24 cellular contexts compared by ENCODE assay signal in the genomic region with DNA sequence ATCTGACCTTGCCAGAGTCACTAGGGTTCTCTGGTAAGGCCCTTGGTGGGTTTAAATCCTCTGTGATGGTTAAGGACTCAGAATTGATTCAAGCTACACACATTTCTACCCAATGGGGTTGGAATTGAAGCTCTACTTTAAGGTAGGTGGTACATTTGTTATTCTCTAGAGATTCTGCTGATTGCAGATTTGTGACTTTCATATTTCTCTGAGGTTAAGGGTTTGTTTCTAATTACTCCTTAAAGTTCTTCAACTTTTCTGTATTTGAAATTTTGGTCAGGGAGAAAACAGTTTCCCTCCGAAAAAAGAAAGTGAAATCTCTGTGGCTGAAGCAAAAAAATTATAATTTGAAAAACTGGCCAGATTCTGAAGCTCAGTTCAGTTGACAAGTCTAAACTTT.
"Had no signal": no experiment of that assay in that cellular context is flagged by ENCODE, and none has a peak within 500 bp of the region (broad histone marks: within the 10 kb centered on the region; RNA-seq: fewer than 3 reads in every experiment).

No MANE protein-coding gene starts in this region.

- H3K36me3 ChIP-seq: heart right ventricle, neutrophil, pancreas, right atrium auricular region, spleen, thoracic aorta had no signal

- ATAC-seq: activated CD8-positive, alpha-beta T cell treated with anti-CD3 and anti-CD28 coated beads, Interleukin-2, amount 10 ng/mL, durations not matched to agents 7 days and 5 days; activated naive CD4-positive, alpha-beta T cell treated with anti-CD3 and anti-CD28 coated beads, Interleukin-2, amount 50 U/mL, for 72 hours; heart right ventricle; left colon; pancreas; psoas muscle had no signal

- FAIRE-seq: endometrium, pancreas had no signal

- H3K27me3 Mint-ChIP-seq: brain, memory B cell, type B pancreatic cell had no signal

- H3K4me1 ChIP-seq: pancreas, psoas muscle, right atrium auricular region, spleen had no signal

- H3K36me3 Mint-ChIP-seq: activated naive CD4-positive, alpha-beta T cell treated with anti-CD3 and anti-CD28 coated beads, Interleukin-2, amount 50 U/mL, for 72 hours; brain; memory B cell; type B pancreatic cell had no signal

- H3K4me1 Mint-ChIP-seq: brain, memory B cell, nephron had no signal

- H3K27me3 ChIP-seq: heart right ventricle, neutrophil, pancreas, right atrium auricular region, spleen had no signal

- H3K27ac ChIP-seq: heart right ventricle, neutrophil, pancreas, psoas muscle, right atrium auricular region, spleen, thoracic aorta had no signal

- H3K9me3 Mint-ChIP-seq: activated naive CD4-positive, alpha-beta T cell treated with anti-CD3 and anti-CD28 coated beads, Interleukin-2, amount 50 U/mL, for 72 hours; activated T-helper 1 cell treated with anti-CD3 and anti-CD28 coated beads, Interleukin-12 subunit alpha, Interleukin-12 subunit beta, Interleukin-2, Interleukin-4 antibody, amounts not matched to agents 30 ng/mL and 10 ng/mL and 1 ng/mL, durations not matched to agents 14 hours and 24 hours and 36 hours; dendritic cell treated with granulocyte-macrophage colony-stimulating factor and Interleukin-4, amounts not matched to agents 40 ng/mL and 50 ng/mL, for 4 days; memory B cell had no signal

- H3K4me3 ChIP-seq: heart right ventricle, pancreas, psoas muscle, right atrium auricular region, spleen, thoracic aorta had no signal

- H3K4me3 Mint-ChIP-seq: activated CD8-positive, alpha-beta T cell treated with anti-CD3 and anti-CD28 coated beads, Interleukin-2, amount 10 ng/mL, durations not matched to agents 7 days and 5 days; activated T-helper 1 cell treated with anti-CD3 and anti-CD28 coated beads, Interleukin-12 subunit alpha, Interleukin-12 subunit beta, Interleukin-2, Interleukin-4 antibody, amounts not matched to agents 30 ng/mL and 10 ng/mL and 1 ng/mL, durations not matched to agents 14 hours and 24 hours and 36 hours; brain; dendritic cell treated with granulocyte-macrophage colony-stimulating factor and Interleukin-4, amounts not matched to agents 40 ng/mL and 50 ng/mL, for 4 days; memory B cell; nephron; type B pancreatic cell had no signal

- H3K27ac Mint-ChIP-seq: activated CD8-positive, alpha-beta T cell treated with anti-CD3 and anti-CD28 coated beads, Interleukin-2, amount 10 ng/mL, durations not matched to agents 7 days and 5 days; activated naive CD4-positive, alpha-beta T cell treated with anti-CD3 and anti-CD28 coated beads, Interleukin-2, amount 50 U/mL, for 72 hours; activated T-helper 1 cell treated with anti-CD3 and anti-CD28 coated beads, Interleukin-12 subunit alpha, Interleukin-12 subunit beta, Interleukin-2, Interleukin-4 antibody, amounts not matched to agents 30 ng/mL and 10 ng/mL and 1 ng/mL, durations not matched to agents 14 hours and 24 hours and 36 hours; brain; dendritic cell treated with granulocyte-macrophage colony-stimulating factor and Interleukin-4, amounts not matched to agents 40 ng/mL and 50 ng/mL, for 4 days; memory B cell; nephron; type B pancreatic cell had no signal

- DNase-seq: activated CD4-positive, alpha-beta T cell treated with anti-CD3 and anti-CD28 coated beads for 1 hour; activated CD4-positive, alpha-beta T cell treated with anti-CD3 and anti-CD28 coated beads, Interleukin-2, amount 50 U/mL, for 1 hour; activated CD8-positive, alpha-beta T cell treated with anti-CD3 and anti-CD28 coated beads, Interleukin-2, amount 10 ng/mL, durations not matched to agents 7 days and 5 days; aorta; effector CD4-positive, alpha-beta T cell; heart right ventricle; islet precursor cell; left colon; pancreas; psoas muscle; spleen; stimulated activated CD4-positive, alpha-beta T cell treated with anti-CD3 and anti-CD28 coated beads, Interleukin-4, amount 100 ng/mL, for 24 hours; stimulated activated naive CD4-positive, alpha-beta T cell treated with Interleukin-2 at 50 U/mL for 16 hours had no signal

- H3K9me3 ChIP-seq: heart right ventricle, neutrophil, pancreas, psoas muscle, right atrium auricular region, spleen, thoracic aorta had no signal
